ENCODE assay signal across 4 cellular contexts in the genomic region with DNA sequence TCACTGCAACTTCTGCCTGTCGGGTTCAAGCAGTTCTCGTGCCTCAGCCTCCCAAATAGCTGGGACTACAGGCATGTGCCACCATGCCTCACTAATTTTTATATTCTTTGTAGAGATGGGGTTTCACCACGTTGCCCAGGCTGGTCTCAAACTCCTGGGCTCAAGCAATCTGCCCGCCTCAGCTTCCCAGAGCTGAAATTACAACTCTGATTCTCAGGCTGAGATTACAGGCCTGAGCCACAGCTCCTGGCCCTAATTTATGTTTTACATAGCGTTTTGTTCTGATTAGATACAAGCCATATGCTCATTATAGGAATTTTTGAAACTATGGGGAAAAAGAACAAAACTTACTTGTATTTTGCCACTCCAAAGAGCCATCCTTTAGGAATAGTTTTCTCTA. TPM values are rescaled to one million over a fixed set of nuclear protein-coding genes. Genes with fewer than 3 reads are reported as not detected.
"Had no signal": no experiment of that assay in that cellular context is flagged by ENCODE, and none has a peak within 500 bp of the region (broad histone marks: within the 10 kb centered on the region; RNA-seq: fewer than 3 reads in every experiment).

No MANE protein-coding gene starts in this region.

RNA-seq across cellular contexts. Expression of a gene that starts 22.8 kb away (rescaled TPM):
- total RNA-seq: activated naive CD8-positive, alpha-beta T cell treated with anti-CD3 and anti-CD28 coated beads, Interleukin-2, amount 10 ng/mL, durations not matched to agents 7 days and 5 days; activated T-helper 2 cell treated with anti-CD3 and anti-CD28 coated beads, Interferon-gamma antibody, Interleukin-2, Interleukin-4, amounts not matched to agents 10 μg/mL and 5 μg/mL and 100 μg/mL, durations not matched to agents 14 hours and 24 hours and 36 hours had no signal
- polyA plus RNA-seq: aorta, cardiac muscle cell had no signal
